7 cellular contexts compared by ENCODE assay signal in the genomic region with DNA sequence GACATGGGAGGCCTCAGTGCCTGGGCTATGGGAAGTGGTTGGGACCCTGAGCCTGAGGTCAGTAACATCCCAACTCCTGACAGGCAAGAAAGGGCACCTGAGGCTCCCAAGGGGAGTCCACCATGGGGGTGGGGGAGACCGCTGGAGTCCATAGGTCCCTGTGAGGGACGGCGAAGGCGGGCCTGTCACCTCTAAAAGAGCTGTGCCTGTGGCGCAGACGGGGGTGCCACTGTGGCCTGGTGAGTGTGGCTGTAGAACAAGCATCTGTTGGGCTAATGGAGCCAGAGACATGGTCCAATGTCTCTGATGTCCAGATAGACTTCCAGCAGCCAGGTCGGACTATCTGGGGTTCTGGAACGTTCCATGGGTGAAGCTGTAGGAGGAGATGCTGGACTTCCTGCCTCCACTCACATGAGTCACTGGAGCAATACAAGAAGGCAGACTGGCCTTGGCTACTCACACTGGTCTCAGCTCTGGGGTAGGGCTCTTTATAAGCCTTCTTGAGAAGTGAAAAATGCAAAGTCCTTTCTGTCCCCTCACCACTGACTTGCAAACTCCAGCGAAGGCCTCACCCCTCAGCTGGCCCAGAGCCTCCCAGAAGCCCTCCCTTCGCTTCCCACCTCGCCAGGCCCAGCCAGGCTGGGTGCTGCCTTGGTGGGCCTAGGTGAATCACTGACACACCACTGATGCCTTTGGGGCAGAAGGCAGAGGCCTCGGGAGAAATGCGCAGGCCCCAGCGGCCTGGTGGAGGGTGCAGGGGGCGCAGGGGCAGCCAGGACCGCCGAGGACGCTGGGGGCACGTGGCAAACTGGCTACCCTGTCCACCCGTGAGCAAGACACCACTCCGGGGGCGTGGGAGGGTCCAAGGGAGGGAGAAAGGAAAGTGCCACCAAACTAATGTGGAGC. TPM values are rescaled to one million over a fixed set of nuclear protein-coding genes. Genes with fewer than 3 reads are reported as not detected.
DNase-seq lines count a peak whose midpoint lies in the region; ATAC-seq and TF ChIP-seq lines count a peak whose summit lies in the region.

No MANE protein-coding gene starts in this region.

- DNase-seq in RWPE1 (ENCODE audit: low spot score), result no peak
- DNase-seq in coronary artery (ENCODE audit: low spot score), result no peak
- peak; percentile 26 for DNase-seq in myocyte (ENCODE audit: low read depth)
- no peak for DNase-seq in ecto neural progenitor cell (ENCODE audit: low spot score)
- no peak for DNase-seq in 8988T
- no peak for DNase-seq in foreskin melanocyte

- no peak overlapping the region for H3K4me3 ChIP-seq in coronary artery

- POLR2A ChIA-PET in RWPE1 (lab: Yijun Ruan, JAX; ENCODE audit: low non-redundant PET), result no interaction called here

- no peak for ATAC-seq in GM18505 (IDR thresholded peaks at IDR 0.05; ENCODE audit: unreplicated experiment)

- no peak for TF ChIP-seq CTCF in RWPE1 (conservative IDR thresholded peaks at IDR 0.05; ENCODE audit: low read depth)
- no peak for TF ChIP-seq CTCF in coronary artery (IDR thresholded peaks at IDR 0.05)

- TF ChIP-seq POLR2A in GM18505 (IDR thresholded peaks at IDR 0.05; ENCODE audit: borderline replicate concordance, extremely low read depth, insufficient read depth, insufficient read length), result peak; percentile 67

- CTCF ChIA-PET in RWPE1 (lab: Yijun Ruan, JAX), result interaction anchor here (0.6 to 0.7 kb wide), 4 partner anchors 98 to 559 kb away, joined by 3 to 4 read pairs (median 3); no protein-coding TSS in a partner anchor

- H3K27ac ChIP-seq in RWPE1 (peak overlapping the region; percentile 82), coronary artery (peak overlapping the region; percentile 12 to 93)

RNA-seq across cellular contexts. Expression of a gene that starts 1.1 kb away (rescaled TPM):
- 11.8 and 13.9 TPM in 2 replicates for total RNA-seq in myocyte
- polyA plus RNA-seq in myocyte (2012), result 10.8 TPM
